ENCODE assay signal across 9 cellular contexts in genomic region chr16:88287219-88287618, GRCh38.
DNase-seq lines count a peak whose midpoint lies in the region; ATAC-seq, FAIRE-seq and TF ChIP-seq lines count a peak whose summit lies in the region.
"Had no signal": no experiment of that assay in that cellular context is flagged by ENCODE, and none has a peak within 500 bp of the region (broad histone marks: within the 10 kb centered on the region; RNA-seq: fewer than 3 reads in every experiment).

No MANE protein-coding gene starts in this region.

- TF ChIP-seq RAD21 in Ishikawa (IDR thresholded peaks at IDR 0.05; ENCODE audit: low read depth): peak; percentile 69
- peak; percentile 61 to 90 for TF ChIP-seq RAD21 in K562 (CRISPR knock-in tag; conservative IDR thresholded peaks at IDR 0.05 in 1 of 2, IDR thresholded peaks at IDR 0.05 in 1 of 2)

- H3K4me1 ChIP-seq in K562 (replicated peaks in 1 of 2; ENCODE audit: control insufficient read depth in 2 of 2, insufficient read depth in 2 of 2, low read length in 2 of 2): peaks cover 14 to 22% of the 10 kb centered on the region in 2 experiments; a peak in 4 of 5 replicates

- H3K79me2 ChIP-seq in K562 (ENCODE audit: control insufficient read depth, insufficient read depth, low read length): no peaks in the 10 kb centered on the region

- POLR2A ChIA-PET in K562 (lab: Yijun Ruan, JAX): no interaction called here

- TF ChIP-seq EP300 in Ishikawa (IDR thresholded peaks at IDR 0.05; ENCODE audit: borderline replicate concordance) (no peak), K562 (IDR thresholded peaks at IDR 0.05; ENCODE audit: low read length) (no peak)

- ATAC-seq in K562 (peak; percentile 98), HG02973 (IDR thresholded peaks at IDR 0.05; ENCODE audit: unreplicated experiment) (no peak)

- H3K4me3 ChIP-seq in K562: no peak overlapping the region
- H3K4me3 ChIP-seq in retinal pigment epithelial cell (ENCODE audit: low read length): no peak overlapping the region

- peak overlapping the region; percentile 5; the same call in 1 of the 2 replicates for H3K4me2 ChIP-seq in K562 (ENCODE audit: insufficient read depth, low read length)

- in situ Hi-C loops in K562 (cut with MboI): no loop called here

- H2AFZ ChIP-seq in K562 (ENCODE audit: low read depth, low read length): no peak overlapping the region

- no peaks in the 10 kb centered on the region for H3K9me3 ChIP-seq in K562 (replicated peaks; ENCODE audit: control insufficient read depth, insufficient read depth, low read depth, low read length)

- CTCF ChIA-PET in K562 (lab: Yijun Ruan, JAX; ENCODE audit: low intra/inter-chr PET ratio): no interaction called here

- no TSS peak for BruUV-seq in K562 (replicated peaks; lab: Mats Ljungman, UMichigan)

- peak; percentile 66 for DNase-seq in activated CD8-positive, alpha-beta memory T cell treated with anti-CD3 and anti-CD28 coated beads, Interleukin-2, amount 50 U/mL, for 48 hours
- DNase-seq in activated CD8-positive, alpha-beta memory T cell treated with anti-CD3 and anti-CD28 coated beads, Interleukin-2, amount 50 U/mL, for 4 hours: no peak
- DNase-seq in K562 (ENCODE audit: extremely low read depth in 1 of 4, low spot score in 3 of 4) (peak; percentile 79 to 86 (median 83)), retinal pigment epithelial cell (ENCODE audit: low read depth) (no peak), C1 segment of cervical spinal cord (lab: John Stamatoyannopoulos, UW) (no peak), cerebellar cortex (ENCODE audit: low spot score) (no peak)
- DNase-seq: stimulated activated naive B cell treated with anti-CD40 and anti-IgM and Interleukin-4, amounts not matched to agents 10 μg/mL and 1 μg/mL and 100 μg/mL, for 72 hours had no signal

- H3K9ac ChIP-seq in K562 (ENCODE audit: insufficient read depth in 1 of 2, low read depth in 2 of 2, low read length in 2 of 2): no peak overlapping the region

- H3K27me3 ChIP-seq in K562 (ENCODE audit: control insufficient read depth in 2 of 2, insufficient read depth in 2 of 2, low read length in 2 of 2): peaks cover 0 to 35% of the 10 kb centered on the region in 2 experiments; a peak in 4 of 5 replicates

- no peaks in the 10 kb centered on the region for H4K20me1 ChIP-seq in K562 (replicated peaks; ENCODE audit: control insufficient read depth, insufficient read depth, low read length)

- TF ChIP-seq CTCF in K562 (IDR thresholded peaks at IDR 0.05 in 2 of 3, conservative IDR thresholded peaks at IDR 0.05 in 1 of 3; ENCODE audit: insufficient read depth in 2 of 3, low read depth in 1 of 3, low read length in 3 of 3) (peak; percentile 90 to 98 (median 96)), retinal pigment epithelial cell (conservative IDR thresholded peaks at IDR 0.05; ENCODE audit: low read depth, low read length) (peak; percentile 67)

- FAIRE-seq in K562 (lab: Jason Lieb, UNC): peak; percentile 92

- H3K36me3 ChIP-seq in K562 (ENCODE audit: control insufficient read depth, insufficient read depth, low read length): no peaks in the 10 kb centered on the region

- TF ChIP-seq POLR2A in K562 (conservative IDR thresholded peaks at IDR 0.05): no peak

- H3K9me1 ChIP-seq in K562 (ENCODE audit: control insufficient read depth, insufficient read depth, low read length): no peaks in the 10 kb centered on the region

- intact Hi-C loops in K562 (cut with micrococcal nuclease): loop anchor here (2.0 to 10.0 kb wide), 3 partner anchors 88 to 148 kb away; no protein-coding TSS in a partner anchor

- no peak overlapping the region for H3K27ac ChIP-seq in K562 (ENCODE audit: extremely low read depth, low read depth, low read length)

- 0% methylated on average over 3 of the region's 3 CpGs for WGBS in K562 (ENCODE audit: insufficient coverage, low coverage, missing lambda C conversion rate)

TF ChIP-seq in Ishikawa, 13 proteins besides CTCF, POLR2A, EP300 and RAD21:
- TF ChIP-seq USF1 (IDR thresholded peaks at IDR 0.05) (no peak), FOXM1 (IDR thresholded peaks at IDR 0.05; ENCODE audit: borderline replicate concordance, low read depth) (no peak)

TF ChIP-seq in K562, 482 proteins besides CTCF, POLR2A, EP300 and RAD21 (continues in another document):
- TF ChIP-seq ZNF277 (CRISPR knock-in tag; IDR thresholded peaks at IDR 0.05; ENCODE audit: borderline replicate concordance) (no peak), ZNF57 (CRISPR knock-in tag; IDR thresholded peaks at IDR 0.05) (no peak), NEUROD1 (IDR thresholded peaks at IDR 0.05; ENCODE audit: borderline replicate concordance, low read depth, low read length, partially characterized antibody) (no peak), FOSL1 (tag; conservative IDR thresholded peaks at IDR 0.05) (0 out of 2 replicates have a peak, but pooled peaks have one; percentile 15), HIVEP1 (CRISPR knock-in tag; IDR thresholded peaks at IDR 0.05) (no peak), ELK3 (CRISPR knock-in tag; IDR thresholded peaks at IDR 0.05) (no peak), ZC3H11A (IDR thresholded peaks at IDR 0.05; ENCODE audit: low read depth, low read length) (no peak), PRMT5 (CRISPR knock-in tag; IDR thresholded peaks at IDR 0.05) (no peak), POLR2AphosphoS5 (IDR thresholded peaks at IDR 0.05; ENCODE audit: control insufficient read depth, insufficient read depth, low read depth, low read length) (no peak), SP2 (IDR thresholded peaks at IDR 0.05; ENCODE audit: extremely low read depth, low read depth, low read length, poor library complexity, severe bottlenecking) (no peak), PCBP2 (IDR thresholded peaks at IDR 0.05; ENCODE audit: low read depth, low read length, poor library complexity, severe bottlenecking) (no peak), ZBTB2 (IDR thresholded peaks at IDR 0.05) (no peak), ZFP1 (CRISPR knock-in tag; IDR thresholded peaks at IDR 0.05) (no peak), TGIF2 (CRISPR knock-in tag; IDR thresholded peaks at IDR 0.05) (no peak), CHAMP1 (IDR thresholded peaks at IDR 0.05) (no peak), PTBP1 (IDR thresholded peaks at IDR 0.05; ENCODE audit: low read depth, low read length) (no peak), PTTG1 (tag; IDR thresholded peaks at IDR 0.05; ENCODE audit: low read depth) (no peak), USF2 (CRISPR knock-in tag; IDR thresholded peaks at IDR 0.05) (no peak), ESRRA (IDR thresholded peaks at IDR 0.05; ENCODE audit: borderline replicate concordance, low read depth) (0 out of 2 replicates have a peak, but pooled peaks have one; percentile 28)

Comparison
In these comparisons a context has a peak if more than half of its experiments do, and no peak if none do; other contexts are left out.
1. DNase-seq: peak in activated CD8-positive, alpha-beta memory T cell treated with anti-CD3 and anti-CD28 coated beads, Interleukin-2, amount 50 U/mL, for 48 hours (single experiment) and K562 (4 of 4); none in activated CD8-positive, alpha-beta memory T cell treated with anti-CD3 and anti-CD28 coated beads, Interleukin-2, amount 50 U/mL, for 4 hours (single experiment), retinal pigment epithelial cell (single experiment), C1 segment of cervical spinal cord (0 of 14) and cerebellar cortex (single experiment).